ENCODE assay signal across 25 cellular contexts in the genomic region with DNA sequence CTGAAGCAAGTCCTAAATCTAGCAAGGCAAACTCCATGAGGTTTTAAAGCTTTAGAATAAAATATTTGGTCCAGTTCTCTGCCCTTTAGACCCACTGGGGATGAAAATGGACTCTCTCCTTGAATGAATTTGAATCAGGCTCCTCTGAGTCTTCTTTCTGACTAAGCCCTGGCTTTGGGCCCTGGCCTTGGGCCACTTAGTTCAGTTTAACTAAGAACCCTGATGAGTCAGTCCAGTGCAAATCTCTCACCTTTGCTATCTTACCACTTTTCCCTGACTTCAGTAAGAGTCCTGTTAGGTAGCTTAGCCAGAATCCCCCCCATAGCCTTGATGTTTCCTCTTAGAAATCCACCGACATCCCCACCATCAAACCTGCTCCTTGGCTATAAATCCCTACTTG.
DNase-seq lines count a peak whose midpoint lies in the region; ATAC-seq, FAIRE-seq and TF ChIP-seq lines count a peak whose summit lies in the region.
"Had no signal": no experiment of that assay in that cellular context is flagged by ENCODE, and none has a peak within 500 bp of the region (broad histone marks: within the 10 kb centered on the region; RNA-seq: fewer than 3 reads in every experiment).

No MANE protein-coding gene starts in this region.

- H3F3A ChIP-seq in MM.1S (ENCODE audit: insufficient read depth, low read length): no peaks in the 10 kb centered on the region

- no peaks in the 10 kb centered on the region for H3K9me2 ChIP-seq in MM.1S (replicated peaks; ENCODE audit: insufficient read depth, low read length)

- TF ChIP-seq RAD21 in IMR-90 (IDR thresholded peaks at IDR 0.05; ENCODE audit: low read length): no peak

- TF ChIP-seq POLR2A in IMR-90 (IDR thresholded peaks at IDR 0.05; ENCODE audit: low read depth, low read length): no peak

- intact Hi-C loops in IMR-90 (cut with micrococcal nuclease): loop anchor here (10.0 kb wide), 2 partner anchors 255 to 465 kb away; no protein-coding TSS in a partner anchor

- POLR2A ChIA-PET in IMR-90 (lab: Charles Lee; ENCODE audit: unreplicated experiment): no interaction called here

- H3K36me3 Mint-ChIP-seq in astrocyte (ENCODE audit: low read depth, unreplicated experiment): no peaks in the 10 kb centered on the region
- H3K36me3 Mint-ChIP-seq: activated naive CD4-positive, alpha-beta T cell treated with anti-CD3 and anti-CD28 coated beads, Interleukin-2, amount 50 U/mL, for 24 hours; immature natural killer cell had no signal

- H3K4ac ChIP-seq in IMR-90 (ENCODE audit: low read depth, low read length): no peak overlapping the region

- DNase-seq in Daoy (ENCODE audit: low read depth): peak; percentile 37
- peak; percentile 78 for DNase-seq in IMR-90
- DNase-seq in astrocyte (ENCODE audit: low read depth): peak; percentile 73
- DNase-seq in fibroblast of the aortic adventitia (ENCODE audit: low read depth): peak; percentile 76
- no peak for DNase-seq in H7
- no peak for DNase-seq in WERI-Rb-1
- no peak for DNase-seq in MM.1S
- DNase-seq: activated CD8-positive, alpha-beta memory T cell treated with anti-CD3 and anti-CD28 coated beads for 24 hours; activated T-cell treated with anti-CD3 and anti-CD28 coated beads, Interleukin-2, amount 50 U/mL, for 72 hours; DND-41; head of caudate nucleus; immature natural killer cell; NCI-H1436; NCI-H2171; NCI-H82; PC-9; stimulated activated CD4-positive, alpha-beta T cell treated with anti-CD3 and anti-CD28 coated beads, Interleukin-1b, Interleukin-23, amount 100 ng/mL, for 48 hours; stimulated activated naive CD8-positive, alpha-beta T cell treated with anti-CD3 and anti-CD28 coated beads, Interleukin-15, Interleukin-2, amounts not matched to agents 100 U/mL and 50 U/mL, for 24 hours had no signal

- H3K79me2 ChIP-seq in astrocyte (ENCODE audit: insufficient read depth, low read length) (no peaks in the 10 kb centered on the region), MM.1S (ENCODE audit: low read length) (no peaks in the 10 kb centered on the region)

- peaks cover 5% of the 10 kb centered on the region for H3K4me1 Mint-ChIP-seq in astrocyte (ENCODE audit: low read depth, unreplicated experiment)
- H3K4me1 Mint-ChIP-seq: activated naive CD4-positive, alpha-beta T cell treated with anti-CD3 and anti-CD28 coated beads, Interleukin-2, amount 50 U/mL, for 24 hours; immature natural killer cell had no signal

- no peak overlapping the region for H2AK9ac ChIP-seq in IMR-90 (replicated peaks; ENCODE audit: low read depth, low read length, poor library complexity)

- no peak overlapping the region for H3K4me3 Mint-ChIP-seq in astrocyte (ENCODE audit: unreplicated experiment)
- H3K4me3 Mint-ChIP-seq: activated naive CD4-positive, alpha-beta T cell treated with anti-CD3 and anti-CD28 coated beads, Interleukin-2, amount 50 U/mL, for 24 hours; activated T-cell treated with anti-CD3 and anti-CD28 coated beads, Interleukin-2, amount 50 U/mL, for 72 hours; GM23338; immature natural killer cell; T-helper 2 cell treated with Interferon-gamma antibody and Interleukin-4, amounts not matched to agents 5 μg/mL and 100 μg/mL, for 36 hours had no signal

- H4K8ac ChIP-seq in IMR-90 (ENCODE audit: low read depth in 2 of 2, low read length in 2 of 2): no peak overlapping the region

- H3K14ac ChIP-seq in IMR-90 (replicated peaks; ENCODE audit: low read depth, low read length): no peak overlapping the region

- H4K20me1 ChIP-seq in IMR-90 (ENCODE audit: insufficient read depth, low read length) (no peaks in the 10 kb centered on the region), astrocyte (ENCODE audit: insufficient read depth, low read length) (no peaks in the 10 kb centered on the region), MM.1S (ENCODE audit: insufficient read depth, low read length) (no peaks in the 10 kb centered on the region)

- no peak overlapping the region for H3K23ac ChIP-seq in IMR-90 (ENCODE audit: low read depth, low read length)

- no peaks in the 10 kb centered on the region for H3K9me3 Mint-ChIP-seq in astrocyte (ENCODE audit: unreplicated experiment)
- H3K9me3 Mint-ChIP-seq: GM23338; T-helper 2 cell treated with Interferon-gamma antibody and Interleukin-4, amounts not matched to agents 5 μg/mL and 100 μg/mL, for 36 hours had no signal

- TF ChIP-seq CTCF in IMR-90 (conservative IDR thresholded peaks at IDR 0.05; ENCODE audit: low read depth, low read length) (no peak), astrocyte (IDR thresholded peaks at IDR 0.05; ENCODE audit: insufficient read depth, low read depth, low read length) (no peak), fibroblast of the aortic adventitia (IDR thresholded peaks at IDR 0.05; ENCODE audit: insufficient read depth, low read length) (no peak), WERI-Rb-1 (IDR thresholded peaks at IDR 0.05; ENCODE audit: low read depth, low read length) (no peak), MM.1S (IDR thresholded peaks at IDR 0.05; ENCODE audit: low read length) (no peak)

- no peak overlapping the region for H2BK120ac ChIP-seq in IMR-90 (ENCODE audit: low read depth, low read length)

- no peak overlapping the region for H3K27ac Mint-ChIP-seq in astrocyte (ENCODE audit: unreplicated experiment)
- H3K27ac Mint-ChIP-seq: activated naive CD4-positive, alpha-beta T cell treated with anti-CD3 and anti-CD28 coated beads, Interleukin-2, amount 50 U/mL, for 24 hours; activated T-cell treated with anti-CD3 and anti-CD28 coated beads, Interleukin-2, amount 50 U/mL, for 72 hours; GM23338; immature natural killer cell; T-helper 2 cell treated with Interferon-gamma antibody and Interleukin-4, amounts not matched to agents 5 μg/mL and 100 μg/mL, for 36 hours had no signal

- no peak overlapping the region for H2AFZ ChIP-seq in IMR-90 (replicated peaks; ENCODE audit: low read length, poor library complexity)
- no peak overlapping the region for H2AFZ ChIP-seq in astrocyte (ENCODE audit: low read depth, low read length)
- no peak overlapping the region for H2AFZ ChIP-seq in MM.1S (ENCODE audit: low read length)
- H2AFZ ChIP-seq: GM23338, PC-9 had no signal

- WGBS in IMR-90 (ENCODE audit: extremely low coverage in 2 of 2, insufficient read length in 1 of 2), 2 experiments: no CpG with 5 or more reads among the region's 1 CpG

- H3K27me3 ChIP-seq in IMR-90 (ENCODE audit: control insufficient read depth, insufficient read depth, low read length) (peaks cover 1% of the 10 kb centered on the region; the same call in 1 of the 2 replicates), astrocyte (ENCODE audit: insufficient read depth, low read length) (no peaks in the 10 kb centered on the region), H7 (ENCODE audit: control insufficient read depth, insufficient read depth, low read length) (no peaks in the 10 kb centered on the region), WERI-Rb-1 (ENCODE audit: insufficient read depth, low read depth, severe bottlenecking) (no peaks in the 10 kb centered on the region), MM.1S (replicated peaks; ENCODE audit: insufficient read depth, low read length) (no peaks in the 10 kb centered on the region)
- H3K27me3 ChIP-seq: tibial nerve had no signal

- no peak overlapping the region for H3K56ac ChIP-seq in IMR-90 (ENCODE audit: extremely low read depth, insufficient read depth, low read length)

- in situ Hi-C loops in IMR-90 (cut with MboI; ENCODE audit: low sequenced_read_pairs): loop anchor here (10.0 kb wide), 2 partner anchors 845 to 945 kb away; no protein-coding TSS in a partner anchor

- no peak overlapping the region for H2BK15ac ChIP-seq in IMR-90 (ENCODE audit: low read depth, low read length)

- FAIRE-seq in astrocyte (lab: Jason Lieb, UNC): no peak
- FAIRE-seq: pancreas had no signal

- H3K4me2 ChIP-seq in IMR-90 (ENCODE audit: low read depth, low read length) (no peak overlapping the region), astrocyte (ENCODE audit: low read length) (no peak overlapping the region), MM.1S (ENCODE audit: low read depth, low read length) (no peak overlapping the region)
- H3K4me2 ChIP-seq: GM23338, PC-9 had no signal

- H3K36me3 ChIP-seq in IMR-90 (ENCODE audit: control insufficient read depth, insufficient read depth, low read length) (no peaks in the 10 kb centered on the region), astrocyte (ENCODE audit: insufficient read depth, low read length) (no peaks in the 10 kb centered on the region), H7 (replicated peaks; ENCODE audit: control insufficient read depth, insufficient read depth, low read length) (no peaks in the 10 kb centered on the region), WERI-Rb-1 (no peaks in the 10 kb centered on the region), MM.1S (replicated peaks; ENCODE audit: insufficient read depth, low read length) (no peaks in the 10 kb centered on the region)
- H3K36me3 ChIP-seq: pancreas, tibial nerve had no signal

- H3K79me1 ChIP-seq in IMR-90 (ENCODE audit: low read depth in 1 of 2, low read length in 2 of 2): no peaks in the 10 kb centered on the region

- H3K9me1 ChIP-seq in IMR-90 (ENCODE audit: insufficient read depth, low read length): no peaks in the 10 kb centered on the region

- H2AK5ac ChIP-seq in IMR-90 (ENCODE audit: low read depth, low read length): no peak overlapping the region

- no peaks in the 10 kb centered on the region for H3K9me3 ChIP-seq in IMR-90 (ENCODE audit: control insufficient read depth, insufficient read depth, low read length)
- no peaks in the 10 kb centered on the region for H3K9me3 ChIP-seq in astrocyte (ENCODE audit: insufficient read depth, low read depth, low read length)
- no peaks in the 10 kb centered on the region for H3K9me3 ChIP-seq in WERI-Rb-1 (ENCODE audit: severe bottlenecking)
- H3K9me3 ChIP-seq in MM.1S (replicated peaks; ENCODE audit: insufficient read depth, low read length): no peaks in the 10 kb centered on the region
- H3K9me3 ChIP-seq: pancreas, tibial nerve had no signal

- no peak overlapping the region for H4K5ac ChIP-seq in IMR-90 (ENCODE audit: low read depth, low read length)

- no peak overlapping the region for H3K27ac ChIP-seq in IMR-90 (ENCODE audit: insufficient read depth, low read length)
- no peak overlapping the region for H3K27ac ChIP-seq in astrocyte (ENCODE audit: low read depth, low read length)
- H3K27ac ChIP-seq in WERI-Rb-1: no peak overlapping the region
- H3K27ac ChIP-seq in MM.1S (ENCODE audit: low read length): no peak overlapping the region
- H3K27ac ChIP-seq: pancreas, PC-9, tibial nerve had no signal

- no peak overlapping the region for H4K91ac ChIP-seq in IMR-90 (ENCODE audit: insufficient read depth, low read depth, low read length)

- no peak overlapping the region for H3K4me3 ChIP-seq in IMR-90 (ENCODE audit: insufficient read depth, low read depth, low read length)
- no peak overlapping the region for H3K4me3 ChIP-seq in astrocyte (ENCODE audit: insufficient read depth, low read depth, low read length)
- H3K4me3 ChIP-seq in fibroblast of the aortic adventitia (ENCODE audit: low read depth, low read length): no peak overlapping the region
- H3K4me3 ChIP-seq in H7 (ENCODE audit: insufficient read depth, low read depth, low read length): no peak overlapping the region
- no peak overlapping the region for H3K4me3 ChIP-seq in WERI-Rb-1 (ENCODE audit: low read depth, low read length)
- no peak overlapping the region for H3K4me3 ChIP-seq in MM.1S (ENCODE audit: low read length)
- H3K4me3 ChIP-seq: GM23338, lung, pancreas, PC-9, tibial nerve had no signal

- H2BK5ac ChIP-seq in IMR-90 (ENCODE audit: low read depth, low read length, poor library complexity, severe bottlenecking): no peak overlapping the region

- CTCF ChIA-PET in IMR-90 (lab: Yijun Ruan, JAX): no interaction called here

- dilution Hi-C loops in IMR-90 (cut with HindIII; ENCODE audit: low sequenced_read_pairs, unreplicated experiment): no loop called here

- no peaks in the 10 kb centered on the region for H3K4me1 ChIP-seq in IMR-90 (ENCODE audit: control insufficient read depth, insufficient read depth, low read length)
- no peaks in the 10 kb centered on the region for H3K4me1 ChIP-seq in astrocyte (ENCODE audit: insufficient read depth, low read length)
- no peaks in the 10 kb centered on the region for H3K4me1 ChIP-seq in MM.1S (ENCODE audit: low read length)
- H3K4me1 ChIP-seq: pancreas, tibial nerve had no signal

- H3K9ac ChIP-seq in IMR-90 (ENCODE audit: low read depth, low read length) (no peak overlapping the region), astrocyte (ENCODE audit: low read length) (no peak overlapping the region), MM.1S (ENCODE audit: low read length) (no peak overlapping the region)

- H3K18ac ChIP-seq in IMR-90 (ENCODE audit: low read depth, low read length): no peak overlapping the region

- no TSS peak for BruUV-seq in IMR-90 (replicated peaks; lab: Mats Ljungman, UMichigan)

- H3K27me3 Mint-ChIP-seq in astrocyte (ENCODE audit: low read depth, unreplicated experiment): peaks cover 14% of the 10 kb centered on the region

- no peak overlapping the region for H2BK20ac ChIP-seq in IMR-90 (ENCODE audit: low read depth, low read length)

- ATAC-seq in IMR-90 (ENCODE audit: low read depth) (peak; percentile 65), HG02763 (IDR thresholded peaks at IDR 0.05; ENCODE audit: unreplicated experiment) (no peak)
- ATAC-seq: activated T-cell treated with anti-CD3 and anti-CD28 coated beads, Interleukin-2, amount 50 U/mL, for 72 hours; GM23338; pancreas; stimulated activated naive CD8-positive, alpha-beta T cell treated with anti-CD3 and anti-CD28 coated beads, Interleukin-15, Interleukin-2, amounts not matched to agents 100 U/mL and 50 U/mL, for 24 hours had no signal

Comparison
In these comparisons a context has a peak if more than half of its experiments do, and no peak if none do; other contexts are left out.
1. DNase-seq: peak in Daoy (single experiment), IMR-90 (single experiment), astrocyte (single experiment) and fibroblast of the aortic adventitia (single experiment); none in H7 (single experiment), WERI-Rb-1 (single experiment) and MM.1S (single experiment).